Comparison of ENCODE assay signal across 8 cellular contexts in the genomic region with DNA sequence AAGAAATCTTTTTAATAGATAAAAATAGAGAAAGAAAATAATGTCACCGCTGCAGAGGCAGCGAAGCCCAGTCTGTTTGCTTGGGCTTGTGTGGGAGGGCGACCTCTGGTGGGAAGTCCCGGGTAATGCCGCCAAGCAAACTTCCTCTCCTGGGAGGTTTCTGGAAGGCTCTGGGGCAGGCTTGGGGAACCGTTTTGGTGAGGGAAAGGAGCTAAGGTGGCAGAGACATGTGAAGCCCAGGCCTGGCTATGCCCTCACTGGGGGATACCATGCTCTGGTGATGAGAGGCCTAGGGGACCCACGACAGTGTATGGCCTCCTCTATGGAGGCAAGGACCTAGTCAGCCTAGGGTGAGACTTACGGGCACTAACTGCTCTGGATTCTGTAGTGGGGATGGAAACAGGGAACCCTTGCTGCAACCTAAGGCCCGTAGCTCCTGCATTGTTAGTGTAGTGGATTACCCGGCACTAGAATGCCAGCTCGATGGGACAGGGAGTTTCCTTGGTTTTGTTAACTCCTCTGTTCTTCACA.
A peak's percentile ranks its signal among the peaks of the same experiment; 100 is the strongest.
DNase-seq lines count a peak whose midpoint lies in the region; ATAC-seq and TF ChIP-seq lines count a peak whose summit lies in the region.

No MANE protein-coding gene starts in this region.

- no peaks in the 10 kb centered on the region for H3K36me3 ChIP-seq in CD4-positive, CD25-positive, alpha-beta regulatory T cell (ENCODE audit: control insufficient read depth, insufficient read depth, low read length)
- H3K36me3 ChIP-seq in effector memory CD4-positive, alpha-beta T cell (ENCODE audit: control insufficient read depth, insufficient read depth, low read length) = no peaks in the 10 kb centered on the region

- peaks cover 0 to 2% (median 0%) of the 10 kb centered on the region in 4 donors for H3K4me1 Mint-ChIP-seq in CD4-positive, CD25-positive, alpha-beta regulatory T cell

- intact Hi-C loops in left ventricle myocardium superior (cut with micrococcal nuclease) = loop anchor here (10.0 kb wide), 1 partner anchor 642 kb away; no protein-coding TSS in a partner anchor

- DNase-seq in CD4-positive, CD25-positive, alpha-beta regulatory T cell = peak in 2 of 3 donors; percentile 12 to 39
- DNase-seq in RKO (ENCODE audit: low spot score) (peak; percentile 45), anterior cingulate cortex (lab: John Stamatoyannopoulos, UW) (peak in 56 of 58 donors; percentile 3 to 76 (median 46)), left ventricle myocardium superior (peak; percentile 77), retinal pigment epithelial cell (ENCODE audit: low read depth) (no peak)
- DNase-seq in effector memory CD4-positive, alpha-beta T cell = no peak

- H3K36me3 Mint-ChIP-seq in CD4-positive, CD25-positive, alpha-beta regulatory T cell = no peaks in the 10 kb centered on the region

- no peak overlapping the region for H3K27ac Mint-ChIP-seq in CD4-positive, CD25-positive, alpha-beta regulatory T cell

- no peaks in the 10 kb centered on the region for H3K9me3 ChIP-seq in CD4-positive, CD25-positive, alpha-beta regulatory T cell (ENCODE audit: control insufficient read depth in 2 of 2, low read length in 2 of 2)
- H3K9me3 ChIP-seq in effector memory CD4-positive, alpha-beta T cell (ENCODE audit: control insufficient read depth, low read length) = no peaks in the 10 kb centered on the region

- peaks cover 0 to 7% (median 2%) of the 10 kb centered on the region in 7 donors for H3K9me3 Mint-ChIP-seq in CD4-positive, CD25-positive, alpha-beta regulatory T cell

- H3K4me3 ChIP-seq in CD4-positive, CD25-positive, alpha-beta regulatory T cell (ENCODE audit: low read depth, low read length) = no peak overlapping the region
- no peak overlapping the region for H3K4me3 ChIP-seq in retinal pigment epithelial cell (ENCODE audit: low read length)
- no peak overlapping the region for H3K4me3 ChIP-seq in effector memory CD4-positive, alpha-beta T cell (ENCODE audit: insufficient read depth, low read depth, low read length, poor library complexity, severe bottlenecking)

- no peaks in the 10 kb centered on the region for H3K27me3 Mint-ChIP-seq in CD4-positive, CD25-positive, alpha-beta regulatory T cell

- ATAC-seq in CD4-positive, CD25-positive, alpha-beta regulatory T cell (ENCODE audit: low read depth in 2 of 2) = peak in 1 of 2 donors; percentile 34
- ATAC-seq in GM19035 (IDR thresholded peaks at IDR 0.05; ENCODE audit: unreplicated experiment) (peak; percentile 64), HG03520 (IDR thresholded peaks at IDR 0.05; ENCODE audit: unreplicated experiment) (peak; percentile 87), left ventricle myocardium superior (peak; percentile 93)

- H3K27ac ChIP-seq in CD4-positive, CD25-positive, alpha-beta regulatory T cell (ENCODE audit: insufficient read depth, low read length, poor library complexity, severe bottlenecking) = no peak overlapping the region
- H3K27ac ChIP-seq in effector memory CD4-positive, alpha-beta T cell (ENCODE audit: insufficient read depth, low read length, poor library complexity, severe bottlenecking) = no peak overlapping the region

- no peak overlapping the region for H3K4me3 Mint-ChIP-seq in CD4-positive, CD25-positive, alpha-beta regulatory T cell

- TF ChIP-seq CTCF in retinal pigment epithelial cell (conservative IDR thresholded peaks at IDR 0.05; ENCODE audit: low read depth, low read length) = peak; percentile 95

- H3K27me3 ChIP-seq in CD4-positive, CD25-positive, alpha-beta regulatory T cell (ENCODE audit: control insufficient read depth, insufficient read depth, low read length) = no peaks in the 10 kb centered on the region
- no peaks in the 10 kb centered on the region for H3K27me3 ChIP-seq in effector memory CD4-positive, alpha-beta T cell (replicated peaks; ENCODE audit: control insufficient read depth, insufficient read depth, low read length, poor library complexity, severe bottlenecking)

- no peaks in the 10 kb centered on the region for H3K4me1 ChIP-seq in CD4-positive, CD25-positive, alpha-beta regulatory T cell (ENCODE audit: control insufficient read depth, insufficient read depth, low read length, poor library complexity, severe bottlenecking)
- H3K4me1 ChIP-seq in effector memory CD4-positive, alpha-beta T cell (ENCODE audit: control insufficient read depth, insufficient read depth, low read length, poor library complexity, severe bottlenecking) = no peaks in the 10 kb centered on the region

Comparison
In these comparisons a context has a peak if more than half of its experiments do, and no peak if none do; other contexts are left out.
1. DNase-seq: peak in CD4-positive, CD25-positive, alpha-beta regulatory T cell (2 of 3), RKO (single experiment), anterior cingulate cortex (56 of 58) and left ventricle myocardium superior (single experiment); none in retinal pigment epithelial cell (single experiment) and effector memory CD4-positive, alpha-beta T cell (0 of 3).